Comparison of ENCODE assay signal across 1 cellular context in genomic region chr2:37575780-37576179, GRCh38.
TF ChIP-seq lines count a peak whose summit lies in the region.

No MANE protein-coding gene starts in this region.

TF ChIP-seq in SK-N-SH treated with all-trans-retinoic acid at 6 μM for 48 hours, 23 proteins besides CTCF, POLR2A, EP300 and RAD21 (continued from another document):
- TF ChIP-seq PPARA (CRISPR knock-in tag; IDR thresholded peaks at IDR 0.05; ENCODE audit: borderline replicate concordance): no peak
TF ChIP-seq in SK-N-SH treated with all-trans-retinoic acid at 6 μM for 48 hours: peak in this region for 0.
